ENCODE assay signal across 8 cellular contexts in genomic region chr1:63321788-63322247, GRCh38. TPM values are rescaled to one million over a fixed set of nuclear protein-coding genes. Genes with fewer than 3 reads are reported as not detected.
DNase-seq lines count a peak whose midpoint lies in the region; ATAC-seq and TF ChIP-seq lines count a peak whose summit lies in the region.

No MANE protein-coding gene starts in this region.

- no TSS peak for BruUV-seq in Panc1 (replicated peaks; lab: Mats Ljungman, UMichigan)

- H3K4me3 Mint-ChIP-seq in activated CD4-positive, alpha-beta T cell treated with anti-CD3 and anti-CD28 coated beads, Interleukin-2, amount 10 ng/mL, durations not matched to agents 24 days and 14 days = peak overlapping the region; percentile 76

- peak overlapping the region; percentile 64 to 68 for H3K4me3 ChIP-seq in Panc1 (ENCODE audit: low read depth in 2 of 2, low read length in 2 of 2)
- H3K4me3 ChIP-seq in gastroesophageal sphincter = peak overlapping the region; percentile 20 to 61
- peak overlapping the region; percentile 29 to 75 (median 54) for H3K4me3 ChIP-seq in spleen

- H3K27me3 ChIP-seq in Panc1 (ENCODE audit: control insufficient read depth, insufficient read depth, low read length) (no peaks in the 10 kb centered on the region; the same call in 1 of the 2 replicates), gastroesophageal sphincter (peaks cover 100% of the 10 kb centered on the region), spleen (replicated peaks in 1 of 7) (peaks cover 27 to 100% (median 100%) of the 10 kb centered on the region in 7 donors)

- in situ Hi-C loops in Panc1 (cut with HindIII; ENCODE audit: low pct_unique_long_range_greater_than_20kb, low sequenced_read_pairs) = no loop called here

- H3K4me1 Mint-ChIP-seq in activated CD4-positive, alpha-beta T cell treated with anti-CD3 and anti-CD28 coated beads, Interleukin-2, amount 10 ng/mL, durations not matched to agents 24 days and 14 days = peaks cover 35% of the 10 kb centered on the region

- intact Hi-C loops in activated CD4-positive, alpha-beta T cell treated with anti-CD3 and anti-CD28 coated beads, Interleukin-2, amount 10 ng/mL, durations not matched to agents 24 days and 14 days (cut with micrococcal nuclease) = loop anchor here (10.0 kb wide), 1 partner anchor 477 kb away; no protein-coding TSS in a partner anchor
- intact Hi-C loops in Panc1 (cut with micrococcal nuclease; ENCODE audit: unreplicated experiment) = no loop called here
- intact Hi-C loops in spleen (cut with DNase I; ENCODE audit: low total_unique reads) = no loop called here

- peak overlapping the region; percentile 84 for H3K27ac Mint-ChIP-seq in activated CD4-positive, alpha-beta T cell treated with anti-CD3 and anti-CD28 coated beads, Interleukin-2, amount 10 ng/mL, durations not matched to agents 24 days and 14 days

- peaks cover 68% of the 10 kb centered on the region for H3K27me3 Mint-ChIP-seq in activated CD4-positive, alpha-beta T cell treated with anti-CD3 and anti-CD28 coated beads, Interleukin-2, amount 10 ng/mL, durations not matched to agents 24 days and 14 days

- H3K36me3 ChIP-seq in Panc1 (ENCODE audit: control insufficient read depth, insufficient read depth, low read length) (no peaks in the 10 kb centered on the region), gastroesophageal sphincter (no peaks in the 10 kb centered on the region), spleen (no peaks in the 10 kb centered on the region)

- DNase-seq in activated CD4-positive, alpha-beta T cell treated with anti-CD3 and anti-CD28 coated beads, Interleukin-2, amount 10 ng/mL, durations not matched to agents 24 days and 14 days = peak; percentile 59
- no peak for DNase-seq in activated CD4-positive, alpha-beta T cell treated with anti-CD3 and anti-CD28 coated beads, Interleukin-2, amount 50 U/mL, for 1 hour
- no peak for DNase-seq in Panc1 (ENCODE audit: low read depth, low spot score)
- DNase-seq in spleen = no peak
- no peak for DNase-seq in NCI-H524 (lab: John Stamatoyannopoulos, UW)
- no peak for DNase-seq in hypothalamus (lab: John Stamatoyannopoulos, UW)
- DNase-seq in activated gamma-delta T cell treated with Interleukin-2 at 50 U/mL for 16 hours = no peak

- CTCF ChIA-PET in Panc1 (lab: Charles Lee) = no interaction called here

- POLR2A ChIA-PET in Panc1 (lab: Charles Lee) = no interaction called here

- no peaks in the 10 kb centered on the region for H3K9me3 ChIP-seq in Panc1 (ENCODE audit: control insufficient read depth, insufficient read depth, low read depth, low read length)
- peaks cover 0 to 13% (median 0%) of the 10 kb centered on the region in 3 donors for H3K9me3 ChIP-seq in gastroesophageal sphincter
- peaks cover 0 to 53% (median 0%) of the 10 kb centered on the region in 8 donors for H3K9me3 ChIP-seq in spleen

- H3K36me3 Mint-ChIP-seq in activated CD4-positive, alpha-beta T cell treated with anti-CD3 and anti-CD28 coated beads, Interleukin-2, amount 10 ng/mL, durations not matched to agents 24 days and 14 days (ENCODE audit: low read depth) = peaks cover 22% of the 10 kb centered on the region

- WGBS in gastroesophageal sphincter (ENCODE audit: low coverage in 1 of 2), 2 donors = 6 to 10% methylated on average over 2 to 14 of the region's 18 CpGs
- 3 to 5% (median 4%) methylated on average over 16 to 18 of the region's 18 CpGs for WGBS in spleen, 5 donors

- TF ChIP-seq POLR2A in gastroesophageal sphincter (IDR thresholded peaks at IDR 0.05) = no peak
- TF ChIP-seq POLR2A in spleen (IDR thresholded peaks at IDR 0.05) = no peak

- no peak for TF ChIP-seq CTCF in Panc1 (IDR thresholded peaks at IDR 0.05)
- no peak for TF ChIP-seq CTCF in gastroesophageal sphincter (IDR thresholded peaks at IDR 0.05)
- TF ChIP-seq CTCF in spleen (IDR thresholded peaks at IDR 0.05 in 8 of 11, conservative IDR thresholded peaks at IDR 0.05 in 3 of 11) = no peak

- ATAC-seq in Panc1 = no peak
- ATAC-seq in gastroesophageal sphincter = no peak

- H3K27ac ChIP-seq in Panc1 (ENCODE audit: low read length) (peak overlapping the region; percentile 48; the same call in 1 of the 2 replicates), gastroesophageal sphincter (peak overlapping the region in 3 of 4 donors; percentile 39 to 77 (median 66)), spleen (no peak overlapping the region)

- H3K9me3 Mint-ChIP-seq in activated CD4-positive, alpha-beta T cell treated with anti-CD3 and anti-CD28 coated beads, Interleukin-2, amount 10 ng/mL, durations not matched to agents 24 days and 14 days = peaks cover 23% of the 10 kb centered on the region

- TF ChIP-seq EP300 in gastroesophageal sphincter (IDR thresholded peaks at IDR 0.05) = no peak

- H3K4me1 ChIP-seq in Panc1 (ENCODE audit: control insufficient read depth, insufficient read depth, low read length) (peaks cover 10% of the 10 kb centered on the region), gastroesophageal sphincter (peaks cover 0 to 69% (median 15%) of the 10 kb centered on the region in 3 donors), spleen (peaks cover 10 to 82% (median 66%) of the 10 kb centered on the region in 6 donors)

RNA-seq across cellular contexts. Expression of gene FOXD3, which starts 0.5 kb away (rescaled TPM):
- not detected in 2 replicates for total RNA-seq in activated CD4-positive, alpha-beta T cell treated with anti-CD3 and anti-CD28 coated beads, Interleukin-2, amount 10 ng/mL, durations not matched to agents 24 days and 14 days
- 0.80 TPM for total RNA-seq in Panc1 (2021; ENCODE audit: unreplicated experiment)
- polyA plus RNA-seq in Panc1 (2012; ENCODE audit: insufficient read length) = 1.5 TPM
- 1 to 10 TPM; 2.2 to 4.7 (median 2.5) TPM for total RNA-seq in gastroesophageal sphincter
- under 1 TPM in 2 of 7 donors, not detected in 5; 0.17 to 0.23 TPM for total RNA-seq in spleen
- under 1 TPM; 0.09 to 0.51 (median 0.11) TPM for polyA plus RNA-seq in spleen

RNA-seq across cellular contexts. Expression of gene ALG6, which starts 45.6 kb away (rescaled TPM):
- total RNA-seq in activated CD4-positive, alpha-beta T cell treated with anti-CD3 and anti-CD28 coated beads, Interleukin-2, amount 10 ng/mL, durations not matched to agents 24 days and 14 days = 24.5 and 27.7 TPM in 2 replicates
- total RNA-seq in Panc1 (2021; ENCODE audit: unreplicated experiment) (22.6 TPM), gastroesophageal sphincter (1 to 10 TPM; 4.6 to 9.0 (median 5.7) TPM), spleen (10 to 100 TPM; 14.5 to 21.9 (median 18.3) TPM)
- polyA plus RNA-seq in Panc1 (2012; ENCODE audit: insufficient read length) = 7.4 TPM
- 10 to 100 TPM; 17.8 to 29.4 (median 20.8) TPM for polyA plus RNA-seq in spleen

Comparison
In these comparisons a context has a peak if more than half of its experiments do, and no peak if none do; other contexts are left out.
1. H3K27ac ChIP-seq: peak in Panc1 (single experiment) and gastroesophageal sphincter (3 of 4); none in spleen (0 of 8).
2. Peak in every context shown above with its lines, with median percentiles within 50 percentile points of each other: H3K4me3 ChIP-seq.